9 cellular contexts compared by ENCODE assay signal in the genomic region with DNA sequence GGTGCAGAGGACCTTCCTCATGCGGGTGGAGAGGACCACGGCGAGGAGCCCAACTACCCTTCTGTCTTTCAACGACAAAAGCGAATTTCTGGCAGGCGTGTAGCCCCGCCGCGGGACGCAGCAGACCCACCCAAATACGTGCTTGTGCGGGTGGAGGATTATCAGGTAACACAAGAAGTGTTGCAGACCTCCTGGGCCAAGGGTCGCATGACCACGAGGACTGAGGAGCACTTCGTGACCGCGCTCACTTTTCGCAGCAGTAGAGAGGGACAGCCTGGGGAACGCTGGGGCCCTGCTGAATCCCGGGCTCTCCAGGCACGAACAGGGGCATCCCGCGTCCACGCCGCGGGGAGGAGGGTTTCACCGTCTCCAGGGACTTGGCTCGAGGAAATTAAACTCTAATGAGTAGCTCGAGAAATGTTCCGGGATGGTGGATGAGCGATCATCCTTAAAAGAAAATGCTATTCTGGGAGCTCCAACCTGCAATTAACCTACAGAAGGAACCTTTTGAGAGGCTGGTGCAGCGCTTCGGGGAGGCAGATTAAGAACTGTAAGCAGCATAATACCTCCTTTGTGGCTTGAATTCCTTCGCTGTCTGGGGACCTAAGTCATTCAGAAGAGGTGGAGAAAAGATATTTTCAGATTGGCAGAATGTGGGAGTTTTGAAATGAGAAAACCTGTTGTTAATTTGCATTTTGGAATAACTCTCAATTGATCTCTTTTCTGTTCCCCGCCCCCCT. TPM values are rescaled to one million over a fixed set of nuclear protein-coding genes. Genes with fewer than 3 reads are reported as not detected.
DNase-seq lines count a peak whose midpoint lies in the region; ATAC-seq and TF ChIP-seq lines count a peak whose summit lies in the region.
"Had no signal": no experiment of that assay in that cellular context is flagged by ENCODE, and none has a peak within 500 bp of the region (broad histone marks: within the 10 kb centered on the region; RNA-seq: fewer than 3 reads in every experiment).

No MANE protein-coding gene starts in this region.

- peaks cover 7% of the 10 kb centered on the region for H3K4me1 Mint-ChIP-seq in endothelial cell (ENCODE audit: unreplicated experiment)
- H3K4me1 Mint-ChIP-seq in naive B cell: peaks cover 16 to 21% (median 20%) of the 10 kb centered on the region in 3 donors

- H3K27ac Mint-ChIP-seq in endothelial cell (ENCODE audit: unreplicated experiment): no peak overlapping the region
- H3K27ac Mint-ChIP-seq in naive B cell: no peak overlapping the region

- peaks cover 1% of the 10 kb centered on the region; the same call in 1 of the 2 replicates for H3K4me1 ChIP-seq in BE2C

- H3K4me3 Mint-ChIP-seq in endothelial cell (ENCODE audit: unreplicated experiment): peak overlapping the region; percentile 84
- H3K4me3 Mint-ChIP-seq in naive B cell: peak overlapping the region; percentile 74 to 90 (median 82)

- no peaks in the 10 kb centered on the region for H3K36me3 Mint-ChIP-seq in endothelial cell (ENCODE audit: low read depth, unreplicated experiment)
- H3K36me3 Mint-ChIP-seq in naive B cell: peaks cover 0 to 7% of the 10 kb centered on the region in 2 donors

- peak overlapping the region; percentile 44 for H3K4me3 ChIP-seq in BE2C (ENCODE audit: low read depth, low read length)

- ATAC-seq in GM18909 (IDR thresholded peaks at IDR 0.05; ENCODE audit: poor library complexity, unreplicated experiment) (peak; percentile 43), HG03066 (IDR thresholded peaks at IDR 0.05; ENCODE audit: low read depth, unreplicated experiment) (peak; percentile 32), naive B cell (ENCODE audit: low read depth in 2 of 2) (peak in 1 of 2 donors; percentile 41)

- H3K9me3 Mint-ChIP-seq in endothelial cell (ENCODE audit: unreplicated experiment) (no peaks in the 10 kb centered on the region), naive B cell (peaks cover 0 to 2% (median 0%) of the 10 kb centered on the region in 7 donors)

- H3K9me3 ChIP-seq in BE2C: no peaks in the 10 kb centered on the region

- TF ChIP-seq CTCF in BE2C (IDR thresholded peaks at IDR 0.05; ENCODE audit: low read depth, low read length) (no peak), endothelial cell (IDR thresholded peaks at IDR 0.05; ENCODE audit: unreplicated experiment) (no peak)

- DNase-seq in BE2C: no peak
- DNase-seq in SK-MEL-5 (ENCODE audit: low read depth, low spot score): peak; percentile 56
- peak; percentile 34 for DNase-seq in endothelial cell (ENCODE audit: low spot score)
- no peak for DNase-seq in naive B cell
- no peak for DNase-seq in H4 (ENCODE audit: low spot score)
- no peak for DNase-seq in foreskin melanocyte

- H3K27me3 ChIP-seq in BE2C: peaks cover 17% of the 10 kb centered on the region

- in situ Hi-C loops in SK-MEL-5 (cut with HindIII; ENCODE audit: low pct_unique_long_range_greater_than_20kb, low sequenced_read_pairs): no loop called here

- no peaks in the 10 kb centered on the region for H3K36me3 ChIP-seq in BE2C

- H3K27me3 Mint-ChIP-seq in endothelial cell (ENCODE audit: unreplicated experiment) (peaks cover 5% of the 10 kb centered on the region), naive B cell (peaks cover 25 to 58% (median 39%) of the 10 kb centered on the region in 3 donors)

RNA-seq across cellular contexts. Expression of gene C6orf141, which starts 0.8 kb away (rescaled TPM):
- 1.6 TPM for polyA plus RNA-seq in BE2C (2012; ENCODE audit: insufficient read depth, insufficient read length, low read depth)
- total RNA-seq in SK-MEL-5 (2014; rRNA removed; shearing (Covaris generic)): not detected in 2 replicates
- polyA plus RNA-seq in SK-MEL-5 (2015; cell fraction: cytosol; rRNA removed): 0.19 TPM in 1 of 2 replicates, not detected in the other
- polyA plus RNA-seq in SK-MEL-5 (2015; cell fraction: nucleus; rRNA removed): 1.9 TPM in 1 of 2 replicates, not detected in the other
- 0.77 TPM for total RNA-seq in endothelial cell (ENCODE audit: unreplicated experiment)
- not detected for polyA plus RNA-seq in naive B cell (ENCODE audit: low read depth in 6 of 6)
- 2.6 and 2.9 TPM in 2 replicates for total RNA-seq in H4 (2014; rRNA removed; shearing (Covaris generic))

RNA-seq across cellular contexts. Expression of gene GLYATL3, which starts 51.6 kb away (rescaled TPM):
- polyA plus RNA-seq in BE2C (2012; ENCODE audit: insufficient read depth, insufficient read length, low read depth): not detected
- not detected in 2 replicates for total RNA-seq in SK-MEL-5 (2014; rRNA removed; shearing (Covaris generic))
- polyA plus RNA-seq in SK-MEL-5 (2015; cell fraction: cytosol; rRNA removed): not detected in 2 replicates
- polyA plus RNA-seq in SK-MEL-5 (2015; cell fraction: nucleus; rRNA removed): not detected in 2 replicates
- not detected for total RNA-seq in endothelial cell (ENCODE audit: unreplicated experiment)
- not detected for polyA plus RNA-seq in naive B cell (ENCODE audit: low read depth in 6 of 6)
- not detected in 2 replicates for total RNA-seq in H4 (2014; rRNA removed; shearing (Covaris generic))
- total RNA-seq: mononuclear cell had no signal

Comparison
In these comparisons a context has a peak if more than half of its experiments do, and no peak if none do; other contexts are left out.
1. DNase-seq: peak in SK-MEL-5 (single experiment) and endothelial cell (single experiment); none in BE2C (single experiment), naive B cell (single experiment), H4 (single experiment) and foreskin melanocyte (single experiment).